Comparison of ENCODE assay signal across 18 cellular contexts in the genomic region with DNA sequence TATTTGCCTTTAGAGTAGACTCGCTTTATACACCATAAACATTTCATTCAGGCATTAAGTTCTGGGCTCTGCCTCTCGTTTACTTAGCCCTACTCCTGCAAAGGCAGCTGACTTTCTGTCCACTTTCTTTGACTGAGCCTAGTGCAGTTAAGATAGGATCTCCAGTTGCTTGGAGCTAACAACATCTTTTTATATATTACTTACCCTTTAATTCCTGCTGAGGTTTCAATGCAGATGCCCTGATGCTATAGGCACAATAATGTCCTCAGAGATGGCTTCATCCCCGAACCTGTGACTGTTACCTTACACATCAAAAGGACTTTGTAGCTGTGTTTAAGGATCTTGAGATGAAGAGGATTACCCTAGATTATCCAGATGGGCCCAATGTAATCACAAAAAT.
DNase-seq lines count a peak whose midpoint lies in the region; ATAC-seq, FAIRE-seq and TF ChIP-seq lines count a peak whose summit lies in the region.
"Had no signal": no experiment of that assay in that cellular context is flagged by ENCODE, and none has a peak within 500 bp of the region (broad histone marks: within the 10 kb centered on the region; RNA-seq: fewer than 3 reads in every experiment).

No MANE protein-coding gene starts in this region.

- no peak for ATAC-seq in activated CD8-positive, alpha-beta memory T cell treated with anti-CD3 and anti-CD28 coated beads, Interleukin-2, amount 10 ng/mL, durations not matched to agents 7 days and 5 days
- ATAC-seq: GM12878, HCT116 had no signal

- H3K27me3 Mint-ChIP-seq in astrocyte (ENCODE audit: low read depth, unreplicated experiment), result no peaks in the 10 kb centered on the region
- no peaks in the 10 kb centered on the region for H3K27me3 Mint-ChIP-seq in activated CD8-positive, alpha-beta memory T cell treated with anti-CD3 and anti-CD28 coated beads, Interleukin-2, amount 10 ng/mL, durations not matched to agents 7 days and 5 days
- H3K27me3 Mint-ChIP-seq: CD4-positive, alpha-beta memory T cell had no signal

- peaks cover 22% of the 10 kb centered on the region for H3K4me1 Mint-ChIP-seq in astrocyte (ENCODE audit: low read depth, unreplicated experiment)
- H3K4me1 Mint-ChIP-seq in activated CD8-positive, alpha-beta memory T cell treated with anti-CD3 and anti-CD28 coated beads, Interleukin-2, amount 10 ng/mL, durations not matched to agents 7 days and 5 days, result no peaks in the 10 kb centered on the region

- no peaks in the 10 kb centered on the region for H3K79me2 ChIP-seq in astrocyte (ENCODE audit: insufficient read depth, low read length)
- H3K79me2 ChIP-seq in mesendoderm (ENCODE audit: control insufficient read depth, insufficient read depth, low read length), result no peaks in the 10 kb centered on the region

- H3K4me3 Mint-ChIP-seq in astrocyte (ENCODE audit: unreplicated experiment), result no peak overlapping the region
- no peak overlapping the region for H3K4me3 Mint-ChIP-seq in activated CD8-positive, alpha-beta memory T cell treated with anti-CD3 and anti-CD28 coated beads, Interleukin-2, amount 10 ng/mL, durations not matched to agents 7 days and 5 days
- H3K4me3 Mint-ChIP-seq: B cell; CD4-positive, alpha-beta memory T cell had no signal

- H2BK5ac ChIP-seq in mesendoderm (ENCODE audit: low read length), result no peak overlapping the region

- no CpG with 5 or more reads among the region's 3 CpGs for WGBS in mesendoderm (ENCODE audit: extremely low coverage, insufficient coverage, low lambda C conversion rate)

- H3K79me1 ChIP-seq in mesendoderm (ENCODE audit: low read length), result no peaks in the 10 kb centered on the region

- no peak for TF ChIP-seq CTCF in astrocyte (IDR thresholded peaks at IDR 0.05; ENCODE audit: insufficient read depth, low read depth, low read length)
- no peak for TF ChIP-seq CTCF in kidney (IDR thresholded peaks at IDR 0.05; ENCODE audit: borderline replicate concordance, extremely low read depth, insufficient read depth)

- H3K4me2 ChIP-seq in astrocyte (ENCODE audit: low read length) (peak overlapping the region; percentile 28), mesendoderm (ENCODE audit: low read length) (no peak overlapping the region)

- H3K27ac ChIP-seq in astrocyte (ENCODE audit: low read depth, low read length) (no peak overlapping the region), mesendoderm (ENCODE audit: low read depth, low read length) (peak overlapping the region; percentile 51), kidney (ENCODE audit: low read depth in 2 of 2, low read length in 2 of 2) (no peak overlapping the region)
- H3K27ac ChIP-seq: C4-2B, GM23248, HL-60 had no signal

- peak; percentile 72 for DNase-seq in NCI-H82 (lab: John Stamatoyannopoulos, UW)
- no peak for DNase-seq in astrocyte (ENCODE audit: low read depth)
- DNase-seq in mesendoderm, result no peak
- no peak for DNase-seq in activated CD8-positive, alpha-beta memory T cell treated with anti-CD3 and anti-CD28 coated beads, Interleukin-2, amount 10 ng/mL, durations not matched to agents 7 days and 5 days
- DNase-seq in kidney, result no peak
- no peak for DNase-seq in NCI-H2029 treated with DMSO at 0.1 percent for 48 hours (lab: John Stamatoyannopoulos, UW)
- DNase-seq in T-helper 1 cell, result no peak
- DNase-seq: CD4-positive, alpha-beta memory T cell; DMS79; GM23248 had no signal

- peaks cover 34% of the 10 kb centered on the region for H3K4me1 ChIP-seq in astrocyte (ENCODE audit: insufficient read depth, low read length)
- peaks cover 7% of the 10 kb centered on the region for H3K4me1 ChIP-seq in mesendoderm (ENCODE audit: control insufficient read depth, low read depth, low read length)
- H3K4me1 ChIP-seq in kidney (ENCODE audit: control insufficient read depth in 1 of 2, insufficient read depth in 1 of 2, low read depth in 1 of 2, low read length in 2 of 2), result peaks cover 0 to under 1% of the 10 kb centered on the region in 2 donors

- no peak overlapping the region for H3K23ac ChIP-seq in mesendoderm (ENCODE audit: low read length)

- FAIRE-seq in astrocyte (lab: Jason Lieb, UNC) (no peak), kidney (lab: Jason Lieb, UNC) (no peak)
- FAIRE-seq: A204.1, GM12878, GM18507, H54 had no signal

- no peak overlapping the region for H3K56ac ChIP-seq in mesendoderm (ENCODE audit: low read length)

- H3K4me3 ChIP-seq in astrocyte (ENCODE audit: insufficient read depth, low read depth, low read length), result no peak overlapping the region
- no peak overlapping the region for H3K4me3 ChIP-seq in mesendoderm (ENCODE audit: low read length)
- H3K4me3 ChIP-seq in kidney (ENCODE audit: low read length in 2 of 2), result no peak overlapping the region
- H3K4me3 ChIP-seq: GM12878, GM23248 had no signal

- no peak overlapping the region for H3K27ac Mint-ChIP-seq in astrocyte (ENCODE audit: unreplicated experiment)
- no peak overlapping the region for H3K27ac Mint-ChIP-seq in activated CD8-positive, alpha-beta memory T cell treated with anti-CD3 and anti-CD28 coated beads, Interleukin-2, amount 10 ng/mL, durations not matched to agents 7 days and 5 days
- H3K27ac Mint-ChIP-seq: B cell; CD4-positive, alpha-beta memory T cell had no signal

- H4K20me1 ChIP-seq in astrocyte (ENCODE audit: insufficient read depth, low read length), result no peaks in the 10 kb centered on the region

- no peak overlapping the region for H2AFZ ChIP-seq in astrocyte (ENCODE audit: low read depth, low read length)
- H2AFZ ChIP-seq: GM23248 had no signal

- H2BK120ac ChIP-seq in mesendoderm (ENCODE audit: low read depth, low read length), result peak overlapping the region; percentile 52

- no peak overlapping the region for H2AK5ac ChIP-seq in mesendoderm (ENCODE audit: low read length)

- no peaks in the 10 kb centered on the region for H3K9me3 ChIP-seq in astrocyte (ENCODE audit: insufficient read depth, low read depth, low read length)
- H3K9me3 ChIP-seq in kidney (ENCODE audit: control insufficient read depth in 1 of 2, low read length in 2 of 2), result no peaks in the 10 kb centered on the region

- CTCF ChIA-PET in activated CD8-positive, alpha-beta memory T cell treated with anti-CD3 and anti-CD28 coated beads, Interleukin-2, amount 10 ng/mL, durations not matched to agents 7 days and 5 days (lab: Charles Lee), result no interaction called here

- H2BK15ac ChIP-seq in mesendoderm (replicated peaks; ENCODE audit: low read depth), result no peak overlapping the region

- H3K18ac ChIP-seq in mesendoderm (ENCODE audit: low read length), result no peak overlapping the region

- H3K27me3 ChIP-seq in astrocyte (ENCODE audit: insufficient read depth, low read length), result no peaks in the 10 kb centered on the region
- H3K27me3 ChIP-seq in mesendoderm (ENCODE audit: insufficient read depth, low read length, poor library complexity), result no peaks in the 10 kb centered on the region

- peaks cover 2% of the 10 kb centered on the region for H3K9me3 Mint-ChIP-seq in astrocyte (ENCODE audit: unreplicated experiment)
- no peaks in the 10 kb centered on the region for H3K9me3 Mint-ChIP-seq in activated CD8-positive, alpha-beta memory T cell treated with anti-CD3 and anti-CD28 coated beads, Interleukin-2, amount 10 ng/mL, durations not matched to agents 7 days and 5 days (ENCODE audit: low read depth)

- intact Hi-C loops in kidney (cut with DNase I), result no loop called here

- H3K36me3 ChIP-seq in astrocyte (ENCODE audit: insufficient read depth, low read length) (no peaks in the 10 kb centered on the region), mesendoderm (ENCODE audit: control insufficient read depth, insufficient read depth, low read length) (no peaks in the 10 kb centered on the region), kidney (ENCODE audit: control insufficient read depth in 1 of 2, insufficient read depth in 2 of 2, low read length in 2 of 2) (no peaks in the 10 kb centered on the region)

- H4K8ac ChIP-seq in mesendoderm (ENCODE audit: low read depth, low read length), result no peak overlapping the region

- no peak overlapping the region for H4K5ac ChIP-seq in mesendoderm (ENCODE audit: low read length)

- H3K36me3 Mint-ChIP-seq in astrocyte (ENCODE audit: low read depth, unreplicated experiment), result no peaks in the 10 kb centered on the region
- H3K36me3 Mint-ChIP-seq in activated CD8-positive, alpha-beta memory T cell treated with anti-CD3 and anti-CD28 coated beads, Interleukin-2, amount 10 ng/mL, durations not matched to agents 7 days and 5 days, result no peaks in the 10 kb centered on the region
- H3K36me3 Mint-ChIP-seq: CD4-positive, alpha-beta memory T cell had no signal

- H3K4ac ChIP-seq in mesendoderm (ENCODE audit: low read depth, low read length), result no peak overlapping the region

- H3K9ac ChIP-seq in astrocyte (ENCODE audit: low read length) (no peak overlapping the region), mesendoderm (ENCODE audit: low read length) (no peak overlapping the region), kidney (ENCODE audit: low read length in 2 of 2) (no peak overlapping the region)
- H3K9ac ChIP-seq: GM23248 had no signal
